ENCODE assay signal across 34 cellular contexts in genomic region chrY:13291199-13291598, GRCh38.
"Had no signal": no experiment of that assay in that cellular context is flagged by ENCODE, and none has a peak within 500 bp of the region (broad histone marks: within the 10 kb centered on the region; RNA-seq: fewer than 3 reads in every experiment).

No MANE protein-coding gene starts in this region.

- H3K4me3 ChIP-seq: adrenal gland, breast epithelium, cardiac muscle cell, colonic mucosa, esophagus muscularis mucosa, gastroesophageal sphincter, heart right ventricle had no signal

- H3K36me3 Mint-ChIP-seq: brain had no signal

- ATAC-seq: activated CD8-positive, alpha-beta memory T cell treated with anti-CD3 and anti-CD28 coated beads, Interleukin-2, amount 10 ng/mL, durations not matched to agents 7 days and 5 days; activated CD8-positive, alpha-beta T cell treated with anti-CD3 and anti-CD28 coated beads, Interleukin-2, amount 10 ng/mL, durations not matched to agents 7 days and 5 days; activated naive CD8-positive, alpha-beta T cell treated with anti-CD3 and anti-CD28 coated beads, Interleukin-2, amount 50 U/mL, for 24 hours; gastroesophageal sphincter; heart right ventricle; WTC11 had no signal

- H3K27me3 ChIP-seq: adrenal gland, breast epithelium, cardiac muscle cell, colonic mucosa, esophagus muscularis mucosa, gastroesophageal sphincter, heart right ventricle had no signal

- H3K4me1 ChIP-seq: adrenal gland, breast epithelium, colonic mucosa, gastroesophageal sphincter, heart right ventricle had no signal

- H3K36me3 ChIP-seq: adrenal gland, breast epithelium, cardiac muscle cell, colonic mucosa had no signal

- H3K27ac Mint-ChIP-seq: activated CD4-positive, alpha-beta memory T cell treated with anti-CD3 and anti-CD28 coated beads for 36 hours; activated CD8-positive, alpha-beta memory T cell treated with anti-CD3 and anti-CD28 coated beads, Interleukin-2, amount 10 ng/mL, durations not matched to agents 7 days and 5 days; activated CD8-positive, alpha-beta T cell treated with anti-CD3 and anti-CD28 coated beads, Interleukin-2, amount 10 ng/mL, durations not matched to agents 7 days and 5 days; activated naive CD4-positive, alpha-beta T cell treated with anti-CD3 and anti-CD28 coated beads for 36 hours; activated naive CD4-positive, alpha-beta T cell treated with anti-CD3 and anti-CD28 coated beads, Interleukin-2, amount 50 U/mL, for 24 hours; activated naive CD8-positive, alpha-beta T cell treated with anti-CD3 and anti-CD28 coated beads for 36 hours; activated naive CD8-positive, alpha-beta T cell treated with anti-CD3 and anti-CD28 coated beads, Interleukin-2, amount 50 U/mL, for 24 hours; activated T-helper 1 cell treated with anti-CD3 and anti-CD28 coated beads, Interleukin-12 subunit alpha, Interleukin-12 subunit beta, Interleukin-2, Interleukin-4 antibody, amounts not matched to agents 30 ng/mL and 10 ng/mL and 1 ng/mL, durations not matched to agents 14 hours and 24 hours and 36 hours; activated T-helper 2 cell treated with anti-CD3 and anti-CD28 coated beads, Interferon-gamma antibody, Interleukin-2, Interleukin-4, amounts not matched to agents 10 μg/mL and 5 μg/mL and 100 μg/mL, durations not matched to agents 14 hours and 24 hours and 36 hours; brain; WTC11 had no signal

- H3K4me1 Mint-ChIP-seq: activated CD8-positive, alpha-beta memory T cell treated with anti-CD3 and anti-CD28 coated beads, Interleukin-2, amount 10 ng/mL, durations not matched to agents 7 days and 5 days; activated naive CD4-positive, alpha-beta T cell treated with anti-CD3 and anti-CD28 coated beads, Interleukin-2, amount 50 U/mL, for 24 hours; activated naive CD8-positive, alpha-beta T cell treated with anti-CD3 and anti-CD28 coated beads for 36 hours; activated naive CD8-positive, alpha-beta T cell treated with anti-CD3 and anti-CD28 coated beads, Interleukin-2, amount 50 U/mL, for 24 hours; brain had no signal

- H3K9me3 ChIP-seq: adrenal gland, breast epithelium, colonic mucosa had no signal

- DNase-seq: activated CD4-positive, alpha-beta memory T cell treated with anti-CD3 and anti-CD28 coated beads for 36 hours; activated CD4-positive, alpha-beta T cell treated with anti-CD3 and anti-CD28 coated beads for 1 hour; activated CD4-positive, alpha-beta T cell treated with anti-CD3 and anti-CD28 coated beads for 4 hours; activated CD4-positive, alpha-beta T cell treated with anti-CD3 and anti-CD28 coated beads, Interleukin-2, amount 50 U/mL, for 1 hour; activated CD8-positive, alpha-beta memory T cell treated with anti-CD3 and anti-CD28 coated beads, Interleukin-2, amount 10 ng/mL, durations not matched to agents 7 days and 5 days; activated CD8-positive, alpha-beta memory T cell treated with anti-CD3 and anti-CD28 coated beads, Interleukin-2, amount 50 U/mL, for 4 hours; activated CD8-positive, alpha-beta T cell treated with anti-CD3 and anti-CD28 coated beads, Interleukin-2, amount 10 ng/mL, durations not matched to agents 7 days and 5 days; activated effector memory CD4-positive, alpha-beta T cell treated with anti-CD3 and anti-CD28 coated beads, Interleukin-2, amount 50 U/mL, for 16 hours; activated naive CD4-positive, alpha-beta T cell treated with anti-CD3 and anti-CD28 coated beads for 36 hours; activated naive CD8-positive, alpha-beta T cell treated with anti-CD3 and anti-CD28 coated beads for 36 hours; activated naive CD8-positive, alpha-beta T cell treated with anti-CD3 and anti-CD28 coated beads, Interleukin-2, amount 50 U/mL, for 24 hours; activated T-cell treated with anti-CD3 and anti-CD28 coated beads, Interleukin-2, amount 50 U/mL, for 1 hour; activated T-cell treated with anti-CD3 and anti-CD28 coated beads, Interleukin-2, amount 50 U/mL, for 48 hours; adrenal gland; amygdala; aorta; central memory CD4-positive, alpha-beta T cell; cerebellar nuclear complex; colonic mucosa; effector CD8-positive, alpha-beta T cell; erythroblast; foreskin melanocyte; heart right ventricle; T-helper 2 cell had no signal

- H3K27me3 Mint-ChIP-seq: activated CD4-positive, alpha-beta memory T cell treated with anti-CD3 and anti-CD28 coated beads for 36 hours; activated CD8-positive, alpha-beta memory T cell treated with anti-CD3 and anti-CD28 coated beads, Interleukin-2, amount 10 ng/mL, durations not matched to agents 7 days and 5 days; activated naive CD4-positive, alpha-beta T cell treated with anti-CD3 and anti-CD28 coated beads, Interleukin-2, amount 50 U/mL, for 24 hours; activated naive CD8-positive, alpha-beta T cell treated with anti-CD3 and anti-CD28 coated beads for 36 hours; activated naive CD8-positive, alpha-beta T cell treated with anti-CD3 and anti-CD28 coated beads, Interleukin-2, amount 50 U/mL, for 24 hours; brain had no signal

- H3K4me3 Mint-ChIP-seq: activated CD4-positive, alpha-beta memory T cell treated with anti-CD3 and anti-CD28 coated beads for 36 hours; activated CD8-positive, alpha-beta memory T cell treated with anti-CD3 and anti-CD28 coated beads, Interleukin-2, amount 10 ng/mL, durations not matched to agents 7 days and 5 days; activated CD8-positive, alpha-beta T cell treated with anti-CD3 and anti-CD28 coated beads, Interleukin-2, amount 10 ng/mL, durations not matched to agents 7 days and 5 days; activated naive CD4-positive, alpha-beta T cell treated with anti-CD3 and anti-CD28 coated beads for 36 hours; activated naive CD4-positive, alpha-beta T cell treated with anti-CD3 and anti-CD28 coated beads, Interleukin-2, amount 50 U/mL, for 24 hours; activated naive CD8-positive, alpha-beta T cell treated with anti-CD3 and anti-CD28 coated beads for 36 hours; activated naive CD8-positive, alpha-beta T cell treated with anti-CD3 and anti-CD28 coated beads, Interleukin-2, amount 50 U/mL, for 24 hours; activated T-helper 1 cell treated with anti-CD3 and anti-CD28 coated beads, Interleukin-12 subunit alpha, Interleukin-12 subunit beta, Interleukin-2, Interleukin-4 antibody, amounts not matched to agents 30 ng/mL and 10 ng/mL and 1 ng/mL, durations not matched to agents 14 hours and 24 hours and 36 hours; brain; WTC11 had no signal

- H3K9me3 Mint-ChIP-seq: activated naive CD4-positive, alpha-beta T cell treated with anti-CD3 and anti-CD28 coated beads, Interleukin-2, amount 50 U/mL, for 24 hours had no signal

- H3K27ac ChIP-seq: adrenal gland, breast epithelium, cardiac muscle cell, colonic mucosa, heart right ventricle, VCaP had no signal
